8 cellular contexts compared by ENCODE assay signal in the genomic region with DNA sequence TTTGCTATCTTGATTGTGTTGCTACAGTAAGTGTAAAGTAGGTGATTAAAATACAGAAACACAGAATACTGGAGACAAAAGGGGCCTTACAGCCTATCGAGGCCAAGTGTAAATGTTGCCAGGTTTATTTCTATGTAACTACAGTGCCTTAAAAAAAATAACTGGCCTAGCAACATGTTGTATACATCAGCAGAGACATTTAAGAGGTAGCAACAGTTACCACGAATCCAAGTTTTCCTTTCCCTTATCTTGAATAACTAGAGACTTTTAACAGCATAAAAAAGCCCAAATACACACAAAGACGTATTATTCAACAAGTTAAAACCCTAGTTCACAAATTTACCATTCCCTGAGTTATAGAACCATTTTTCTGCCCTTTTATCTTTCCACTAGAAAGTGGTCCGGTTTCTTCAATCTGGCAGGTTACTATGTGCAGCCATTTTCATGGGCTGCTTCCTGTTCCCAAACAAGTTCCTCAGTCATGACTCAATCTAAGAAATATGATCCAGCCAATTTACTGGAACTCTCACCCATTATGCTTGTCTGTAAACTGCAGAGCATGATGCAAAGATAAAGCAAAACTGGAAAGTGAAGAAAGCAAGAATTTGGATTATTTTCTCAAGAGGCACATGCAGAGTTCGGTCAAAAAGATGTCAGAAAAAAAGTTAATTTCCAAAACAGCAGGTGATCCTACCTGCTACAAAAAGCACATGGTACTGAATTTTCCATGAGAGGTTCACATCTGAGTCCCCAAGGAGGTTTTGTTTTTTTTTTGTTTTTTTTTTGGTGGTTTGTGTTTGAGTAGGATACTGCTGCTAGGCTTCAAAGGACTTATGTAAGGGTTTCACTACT. TPM values are rescaled to one million over a fixed set of nuclear protein-coding genes. Genes with fewer than 3 reads are reported as not detected.
DNase-seq lines count a peak whose midpoint lies in the region; ATAC-seq, FAIRE-seq and TF ChIP-seq lines count a peak whose summit lies in the region.

No MANE protein-coding gene starts in this region.

- H3K4me1 ChIP-seq in DND-41 (ENCODE audit: insufficient read depth, low read length) (peaks cover 40% of the 10 kb centered on the region), K562 (replicated peaks in 1 of 2; ENCODE audit: control insufficient read depth in 2 of 2, insufficient read depth in 2 of 2, low read length in 2 of 2) (peaks cover 18 to 55% of the 10 kb centered on the region in 2 experiments), keratinocyte (ENCODE audit: control insufficient read depth, extremely low read depth, insufficient read depth, low read length) (peaks cover 78% of the 10 kb centered on the region), stomach smooth muscle (ENCODE audit: control insufficient read depth, insufficient read depth, low read length) (peaks cover 50% of the 10 kb centered on the region)

- in situ Hi-C loops in K562 (cut with MboI) = no loop called here

- H3K4me2 ChIP-seq in DND-41 (ENCODE audit: insufficient read depth, low read length) = no peak overlapping the region
- H3K4me2 ChIP-seq in K562 (ENCODE audit: insufficient read depth, low read length) = peak overlapping the region; percentile 33
- H3K4me2 ChIP-seq in keratinocyte (ENCODE audit: control insufficient read depth, extremely low read depth, insufficient read depth, low read depth, low read length) = peak overlapping the region; percentile 83

- POLR2A ChIA-PET in K562 (lab: Yijun Ruan, JAX) = interaction anchor here (1.5 to 7.4 kb wide), 3 partner anchors 11 to 15 kb away, joined by 5 to 70 read pairs (median 14); no protein-coding TSS in a partner anchor

- ATAC-seq in DND-41 (ENCODE audit: insufficient read depth, low read depth) = no peak
- peak; percentile 78 for ATAC-seq in K562

- no peak for TF ChIP-seq POLR2A in K562 (conservative IDR thresholded peaks at IDR 0.05)

- peaks cover 99% of the 10 kb centered on the region for H3K79me2 ChIP-seq in DND-41 (ENCODE audit: insufficient read depth, low read length)
- peaks cover 97% of the 10 kb centered on the region for H3K79me2 ChIP-seq in K562 (ENCODE audit: control insufficient read depth, insufficient read depth, low read length)
- H3K79me2 ChIP-seq in keratinocyte (ENCODE audit: control insufficient read depth, insufficient read depth, low read length) = peaks cover 95% of the 10 kb centered on the region

- intact Hi-C loops in K562 (cut with micrococcal nuclease) = loop anchor here (2.0 kb wide), 2 partner anchors 20 to 30 kb away; a partner anchor contains a TSS

- dilution Hi-C loops in keratinocyte (cut with MboI; ENCODE audit: extremely low pct_ligation_motif_present, low sequenced_read_pairs) = no loop called here

- H3K36me3 ChIP-seq in DND-41 (ENCODE audit: insufficient read depth, low read length) (peaks cover 16% of the 10 kb centered on the region), K562 (ENCODE audit: control insufficient read depth, insufficient read depth, low read length) (peaks cover 37% of the 10 kb centered on the region; the same call in 2 of the 3 replicates), keratinocyte (ENCODE audit: control insufficient read depth in 2 of 2, extremely low read depth in 1 of 2, insufficient read depth in 2 of 2, low read length in 2 of 2) (peaks cover 1 to 38% of the 10 kb centered on the region in 2 experiments), stomach smooth muscle (ENCODE audit: control insufficient read depth in 2 of 2, insufficient read depth in 2 of 2, low read length in 2 of 2) (no peaks in the 10 kb centered on the region)

- no peak overlapping the region for H3K9ac ChIP-seq in DND-41 (ENCODE audit: low read depth, low read length)
- peak overlapping the region in 1 of 2 experiments; percentile 52; a peak in 2 of 4 replicates for H3K9ac ChIP-seq in K562 (ENCODE audit: insufficient read depth in 1 of 2, low read depth in 2 of 2, low read length in 2 of 2)
- peak overlapping the region; percentile 74 for H3K9ac ChIP-seq in keratinocyte (ENCODE audit: control insufficient read depth, extremely low read depth, insufficient read depth, low read length)
- H3K9ac ChIP-seq in stomach smooth muscle (ENCODE audit: low read length in 2 of 2) = peak overlapping the region; percentile 29 to 65

- DNase-seq in DND-41 (no peak), NCI-H2029 treated with DMSO at 0.1 percent for 48 hours (lab: John Stamatoyannopoulos, UW) (peak; percentile 63), K562 (ENCODE audit: extremely low read depth in 1 of 4, low spot score in 3 of 4) (peak in 3 of 4 experiments; percentile 44 to 77 (median 76)), keratinocyte (ENCODE audit: low read depth, low spot score) (no peak), HuH-7 (ENCODE audit: low spot score) (no peak), NCI-H524 (lab: John Stamatoyannopoulos, UW) (no peak)
- no peak for DNase-seq in activated CD4-positive, alpha-beta T cell treated with anti-CD3 and anti-CD28 coated beads for 48 hours

- TF ChIP-seq EP300 in K562 (IDR thresholded peaks at IDR 0.05; ENCODE audit: low read length) = peak; percentile 93

- TF ChIP-seq RAD21 in K562 (CRISPR knock-in tag; conservative IDR thresholded peaks at IDR 0.05 in 1 of 2, IDR thresholded peaks at IDR 0.05 in 1 of 2) = no peak

- CTCF ChIA-PET in K562 (lab: Yijun Ruan, JAX; ENCODE audit: low intra/inter-chr PET ratio) = no interaction called here

- TF ChIP-seq CTCF in DND-41 (IDR thresholded peaks at IDR 0.05; ENCODE audit: borderline replicate concordance, extremely low read depth, low read length, poor library complexity, severe bottlenecking) (no peak), K562 (IDR thresholded peaks at IDR 0.05 in 2 of 3, conservative IDR thresholded peaks at IDR 0.05 in 1 of 3; ENCODE audit: insufficient read depth in 2 of 3, low read depth in 1 of 3, low read length in 3 of 3) (no peak), keratinocyte (optimal IDR thresholded peaks at IDR 0.05 in 1 of 3, IDR thresholded peaks at IDR 0.05 in 1 of 3, conservative IDR thresholded peaks at IDR 0.05 in 1 of 3; ENCODE audit: extremely low read depth in 1 of 3, insufficient read depth in 2 of 3, low read length in 3 of 3) (no peak)

- H3K9me3 ChIP-seq in DND-41 (ENCODE audit: insufficient read depth, low read length, severe bottlenecking) = no peaks in the 10 kb centered on the region
- H3K9me3 ChIP-seq in K562 (replicated peaks; ENCODE audit: control insufficient read depth, insufficient read depth, low read depth, low read length) = no peaks in the 10 kb centered on the region
- H3K9me3 ChIP-seq in keratinocyte (ENCODE audit: control insufficient read depth, low read depth, low read length) = no peaks in the 10 kb centered on the region
- no peaks in the 10 kb centered on the region for H3K9me3 ChIP-seq in stomach smooth muscle (ENCODE audit: control insufficient read depth in 2 of 2, low read length in 2 of 2)

- H3K27me3 ChIP-seq in DND-41 (ENCODE audit: insufficient read depth, low read length, poor library complexity) = no peaks in the 10 kb centered on the region
- no peaks in the 10 kb centered on the region for H3K27me3 ChIP-seq in K562 (ENCODE audit: control insufficient read depth in 2 of 2, insufficient read depth in 2 of 2, low read length in 2 of 2)
- H3K27me3 ChIP-seq in keratinocyte (ENCODE audit: control insufficient read depth, extremely low read depth, insufficient read depth, low read length) = no peaks in the 10 kb centered on the region
- no peaks in the 10 kb centered on the region for H3K27me3 ChIP-seq in stomach smooth muscle (ENCODE audit: control insufficient read depth in 1 of 2, insufficient read depth in 2 of 2, low read length in 2 of 2)

- H3K9me1 ChIP-seq in K562 (ENCODE audit: control insufficient read depth, insufficient read depth, low read length) (no peaks in the 10 kb centered on the region), keratinocyte (ENCODE audit: control insufficient read depth, extremely low read depth, insufficient read depth, low read length) (peaks cover 13% of the 10 kb centered on the region)

- FAIRE-seq in K562 (lab: Jason Lieb, UNC) (peak; percentile 84), keratinocyte (lab: Jason Lieb, UNC) (peak; percentile 66)

- peak overlapping the region; percentile 18; the same call in 1 of the 2 replicates for H3K27ac ChIP-seq in DND-41 (ENCODE audit: low read length)
- peak overlapping the region; percentile 78 for H3K27ac ChIP-seq in K562 (ENCODE audit: extremely low read depth, low read depth, low read length)
- peak overlapping the region; percentile 97 for H3K27ac ChIP-seq in keratinocyte (ENCODE audit: control insufficient read depth, insufficient read depth, low read length)
- H3K27ac ChIP-seq in stomach smooth muscle (ENCODE audit: low read length) = peak overlapping the region; percentile 87

- 10% methylated on average over 5 of the region's 5 CpGs for WGBS in K562 (ENCODE audit: insufficient coverage, low coverage, missing lambda C conversion rate)

- H4K20me1 ChIP-seq in DND-41 (ENCODE audit: insufficient read depth, low read length) = peaks cover 83% of the 10 kb centered on the region
- H4K20me1 ChIP-seq in K562 (replicated peaks; ENCODE audit: control insufficient read depth, insufficient read depth, low read length) = peaks cover 22% of the 10 kb centered on the region
- peaks cover 34% of the 10 kb centered on the region for H4K20me1 ChIP-seq in keratinocyte (ENCODE audit: control insufficient read depth, extremely low read depth, insufficient read depth, low read length)

- BruUV-seq in K562 (replicated peaks; lab: Mats Ljungman, UMichigan) = TSS peak; percentile 4

- H3K4me3 ChIP-seq in DND-41 (ENCODE audit: low read depth in 1 of 2, low read length in 2 of 2) (no peak overlapping the region), K562 (no peak overlapping the region), keratinocyte (ENCODE audit: control insufficient read depth in 2 of 3, extremely low read depth in 1 of 3, insufficient read depth in 2 of 3, low read depth in 1 of 3, low read length in 3 of 3) (peak overlapping the region in 2 of 3 experiments; percentile 16 to 54), stomach smooth muscle (ENCODE audit: low read length in 2 of 2) (peak overlapping the region; percentile 3 to 54)

- H2AFZ ChIP-seq in DND-41 (ENCODE audit: low read depth, low read length) (no peak overlapping the region), K562 (ENCODE audit: low read depth, low read length) (no peak overlapping the region), keratinocyte (ENCODE audit: control insufficient read depth, low read length) (no peak overlapping the region)

RNA-seq across cellular contexts. Expression of a gene that starts 22.2 kb away (rescaled TPM):
- total RNA-seq in K562 (2011; cell fraction: chromatin; rRNA removed; ENCODE audit: low replicate concordance) = 61.8 and 169 TPM in 2 replicates
- total RNA-seq in K562 (2011; cell fraction: nucleolus; rRNA removed) = 36.7 and 42.6 TPM in 2 replicates
- 59.8 and 96.6 TPM in 2 replicates for total RNA-seq in K562 (2011; cell fraction: nucleoplasm; rRNA removed)
- 33.2 and 46.0 TPM in 2 replicates for total RNA-seq in K562 (2014; rRNA removed)
- total RNA-seq in K562 (2014; rRNA removed; fragmentation: Illumina TruSeq; extraction: Trizol) = 59.3 and 72.0 TPM in 2 replicates
- total RNA-seq in K562 (2015; rRNA removed; fragmentation: Illumina TruSeq; extraction: Trizol) = 62.5 and 67.8 TPM in 2 replicates
- 60.8 and 64.8 TPM in 2 replicates for total RNA-seq in K562 (2021)
- 93.2 and 120 TPM in 2 replicates for polyA plus RNA-seq in K562 (2011; rRNA removed)
- 58.4 and 68.0 TPM in 2 replicates for polyA plus RNA-seq in K562 (2011; cell fraction: cytosol; rRNA removed)
- 62.5 and 70.2 TPM in 2 replicates for polyA plus RNA-seq in K562 (2011; cell fraction: nucleus; rRNA removed)
- polyA plus RNA-seq in K562 (2012) = 42.7 and 78.6 TPM in 2 replicates
- 91.0 and 100 TPM in 2 replicates for polyA plus RNA-seq in K562 (2014; fragmentation: Illumina TruSeq; extraction: Trizol)
- polyA plus RNA-seq in K562 (2014; fragmentation: Nextera tagmentation; extraction: Ambion mirVana) = 10 to 100 TPM; 29.3 to 34.8 TPM
- 54.9 and 56.3 TPM in 2 replicates for polyA plus RNA-seq in K562 (2014; rRNA removed)
- polyA minus RNA-seq in K562 (2011; rRNA and poly(A)+ RNA removed) = 108 and 150 TPM in 2 replicates
- polyA minus RNA-seq in K562 (2011; cell fraction: cytosol; rRNA and poly(A)+ RNA removed) = 40.0 and 70.1 TPM in 2 replicates
- polyA minus RNA-seq in K562 (2011; cell fraction: nucleus; rRNA and poly(A)+ RNA removed) = 52.2 and 71.1 TPM in 2 replicates
- 148 to 209 TPM (median 177 TPM) in 3 replicates for polyA plus RNA-seq in keratinocyte
- 270 TPM for polyA plus RNA-seq in keratinocyte (2011; ENCODE audit: low read depth)
- 125 and 255 TPM in 2 replicates for polyA plus RNA-seq in keratinocyte (2011; cell fraction: cytosol; rRNA removed)
- 188 and 209 TPM in 2 replicates for polyA plus RNA-seq in keratinocyte (2011; cell fraction: nucleus; rRNA removed)
- 73.8 and 149 TPM in 2 replicates for polyA plus RNA-seq in keratinocyte (2012; ENCODE audit: low replicate concordance)
- polyA minus RNA-seq in keratinocyte = 111 to 217 TPM (median 195 TPM) in 3 replicates
- 156 TPM for polyA minus RNA-seq in keratinocyte (2011; cell fraction: cytosol; rRNA and poly(A)+ RNA removed)
- 72.8 and 148 TPM in 2 replicates for polyA minus RNA-seq in keratinocyte (2011; cell fraction: nucleus; rRNA and poly(A)+ RNA removed)

RNA-seq across cellular contexts. Expression of a gene that starts 29.8 kb away (rescaled TPM):
- 113 and 428 TPM in 2 replicates for total RNA-seq in K562 (2011; cell fraction: chromatin; rRNA removed; ENCODE audit: low replicate concordance)
- total RNA-seq in K562 (2011; cell fraction: nucleolus; rRNA removed) = 48.9 and 75.0 TPM in 2 replicates
- 198 and 354 TPM in 2 replicates for total RNA-seq in K562 (2011; cell fraction: nucleoplasm; rRNA removed)
- 72.8 and 79.5 TPM in 2 replicates for total RNA-seq in K562 (2014; rRNA removed)
- total RNA-seq in K562 (2014; rRNA removed; fragmentation: Illumina TruSeq; extraction: Trizol) = 130 and 151 TPM in 2 replicates
- total RNA-seq in K562 (2015; rRNA removed; fragmentation: Illumina TruSeq; extraction: Trizol) = 112 and 114 TPM in 2 replicates
- total RNA-seq in K562 (2021) = 249 and 272 TPM in 2 replicates
- 150 and 215 TPM in 2 replicates for polyA plus RNA-seq in K562 (2011; rRNA removed)
- polyA plus RNA-seq in K562 (2011; cell fraction: cytosol; rRNA removed) = 28.0 and 59.6 TPM in 2 replicates
- polyA plus RNA-seq in K562 (2011; cell fraction: nucleus; rRNA removed) = 96.2 and 150 TPM in 2 replicates
- polyA plus RNA-seq in K562 (2012) = 364 and 720 TPM in 2 replicates
- polyA plus RNA-seq in K562 (2014; fragmentation: Illumina TruSeq; extraction: Trizol) = 356 and 381 TPM in 2 replicates
- polyA plus RNA-seq in K562 (2014; fragmentation: Nextera tagmentation; extraction: Ambion mirVana) = 100 to 1,000 TPM; 108 to 192 TPM
- 381 and 428 TPM in 2 replicates for polyA plus RNA-seq in K562 (2014; rRNA removed)
- 97.6 and 107 TPM in 2 replicates for polyA minus RNA-seq in K562 (2011; rRNA and poly(A)+ RNA removed)
- 69.7 and 76.8 TPM in 2 replicates for polyA minus RNA-seq in K562 (2011; cell fraction: cytosol; rRNA and poly(A)+ RNA removed)
- 57.9 and 104 TPM in 2 replicates for polyA minus RNA-seq in K562 (2011; cell fraction: nucleus; rRNA and poly(A)+ RNA removed)
- 53.1 to 178 TPM (median 74.6 TPM) in 3 replicates for polyA plus RNA-seq in keratinocyte
- 162 TPM for polyA plus RNA-seq in keratinocyte (2011; ENCODE audit: low read depth)
- polyA plus RNA-seq in keratinocyte (2011; cell fraction: cytosol; rRNA removed) = 90.2 and 96.4 TPM in 2 replicates
- 71.8 and 126 TPM in 2 replicates for polyA plus RNA-seq in keratinocyte (2011; cell fraction: nucleus; rRNA removed)
- 140 and 399 TPM in 2 replicates for polyA plus RNA-seq in keratinocyte (2012; ENCODE audit: low replicate concordance)
- polyA minus RNA-seq in keratinocyte = 9.2 to 36.1 TPM (median 10.7 TPM) in 3 replicates
- polyA minus RNA-seq in keratinocyte (2011; cell fraction: cytosol; rRNA and poly(A)+ RNA removed) = 23.8 TPM
- polyA minus RNA-seq in keratinocyte (2011; cell fraction: nucleus; rRNA and poly(A)+ RNA removed) = 17.0 and 32.5 TPM in 2 replicates

Comparison
In these comparisons a context has a peak if more than half of its experiments do, and no peak if none do; other contexts are left out.
1. DNase-seq: peak in NCI-H2029 treated with DMSO at 0.1 percent for 48 hours (single experiment) and K562 (3 of 4); none in DND-41 (single experiment), keratinocyte (single experiment), HuH-7 (single experiment), activated CD4-positive, alpha-beta T cell treated with anti-CD3 and anti-CD28 coated beads for 48 hours (single experiment) and NCI-H524 (0 of 2).
2. H3K27ac ChIP-seq: peak in every context shown above with its lines; median percentile 97 in keratinocyte; 87 in stomach smooth muscle; 78 in K562; 18 in DND-41.
3. H3K4me3 ChIP-seq: peak in keratinocyte (2 of 3) and stomach smooth muscle (2 of 2); none in DND-41 (0 of 2) and K562 (single experiment).